20 cellular contexts compared by ENCODE assay signal in the genomic region with DNA sequence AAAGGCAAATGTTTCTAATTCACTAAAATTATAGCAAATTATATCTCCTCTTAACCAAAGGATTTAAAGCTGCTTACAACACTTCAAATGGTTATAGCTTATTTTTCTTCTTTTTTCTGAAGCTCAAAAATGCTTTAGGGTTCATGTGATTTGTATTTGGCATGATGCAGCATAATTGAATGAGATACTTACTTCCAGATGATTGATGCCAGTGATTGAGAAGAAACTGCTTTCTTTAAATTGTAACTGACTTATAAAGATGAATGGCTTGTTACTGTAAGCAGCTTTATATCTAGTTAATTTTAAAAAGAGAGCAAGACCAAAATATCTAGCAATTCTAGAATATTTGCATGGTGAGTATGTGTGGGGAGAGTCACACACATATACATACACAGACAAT.
"Had no signal": no experiment of that assay in that cellular context is flagged by ENCODE, and none has a peak within 500 bp of the region (broad histone marks: within the 10 kb centered on the region; RNA-seq: fewer than 3 reads in every experiment).

No MANE protein-coding gene starts in this region.

- H3K4me3 Mint-ChIP-seq: IgD-negative memory B cell had no signal

- ATAC-seq: K562, Panc1, PC-3 had no signal

- H3K36me3 Mint-ChIP-seq: IgD-negative memory B cell had no signal

- DNase-seq: Kasumi-1, MM.1S, NCI-H1092 treated with DMSO at 0.1 percent for 48 hours, NCI-H1436, NCI-H187, NCI-H2029, NCI-H2081 treated with DMSO at 0.1 percent for 48 hours, NCI-H2171, NCI-H226, NCI-H524 treated with DMSO at 0.1 percent for 48 hours, NCI-H69, NCI-H774, PC-3, SHP77 had no signal

- H3K27ac Mint-ChIP-seq: IgD-negative memory B cell had no signal

- H3K4me3 ChIP-seq: K562 had no signal

- H3K27ac ChIP-seq: HL-60, KMS-11, RWPE1 had no signal

- H3K4me1 Mint-ChIP-seq: IgD-negative memory B cell had no signal

- H3K27me3 Mint-ChIP-seq: IgD-negative memory B cell had no signal
